Comparison of ENCODE assay signal across 30 cellular contexts in genomic region chr11:41175304-41175972, GRCh38.
DNase-seq lines count a peak whose midpoint lies in the region; ATAC-seq and TF ChIP-seq lines count a peak whose summit lies in the region.
"Had no signal": no experiment of that assay in that cellular context is flagged by ENCODE, and none has a peak within 500 bp of the region (broad histone marks: within the 10 kb centered on the region; RNA-seq: fewer than 3 reads in every experiment).

No MANE protein-coding gene starts in this region.

- TF ChIP-seq CTCF in PC-3 (conservative IDR thresholded peaks at IDR 0.05; ENCODE audit: low read depth, low read length) (peak; percentile 16; the same call in 1 of the 2 replicates), epithelial cell of esophagus (IDR thresholded peaks at IDR 0.05; ENCODE audit: insufficient read depth, low read depth, low read length, missing control alignments) (peak; percentile 40), neural cell (IDR thresholded peaks at IDR 0.05; ENCODE audit: poor library complexity, severe bottlenecking) (peak; percentile 29)

- H4K20me1 ChIP-seq in PC-3 (ENCODE audit: low read length) = no peaks in the 10 kb centered on the region
- H4K20me1 ChIP-seq in neural cell (ENCODE audit: insufficient read depth) = no peaks in the 10 kb centered on the region

- H3K36me3 Mint-ChIP-seq in activated T-helper 17 cell treated with anti-CD3 and anti-CD28 coated beads, Interleukin-2, amount 50 U/mL, for 72 hours (ENCODE audit: low read depth) = no peaks in the 10 kb centered on the region
- no peaks in the 10 kb centered on the region for H3K36me3 Mint-ChIP-seq in activated T-cell treated with anti-CD3 and anti-CD28 coated beads, Interleukin-2, amount 50 U/mL, for 4 hours (ENCODE audit: insufficient read depth)

- no peak overlapping the region for H3K4me2 ChIP-seq in PC-3 (ENCODE audit: low read length)
- H3K4me2 ChIP-seq in neural cell (ENCODE audit: low read length) = no peak overlapping the region
- H3K4me2 ChIP-seq: PC-9 had no signal

- H3K27ac ChIP-seq in PC-3 (ENCODE audit: low read length) (no peak overlapping the region), neural cell (ENCODE audit: low read length) (no peak overlapping the region)
- H3K27ac ChIP-seq: adrenal gland, brain microvascular endothelial cell, epithelial cell of prostate, lower lobe of right lung, PC-9, prostate gland, WERI-Rb-1 had no signal

- H3K27me3 Mint-ChIP-seq in activated T-helper 17 cell treated with anti-CD3 and anti-CD28 coated beads, Interleukin-2, amount 50 U/mL, for 72 hours = no peaks in the 10 kb centered on the region
- no peaks in the 10 kb centered on the region for H3K27me3 Mint-ChIP-seq in activated T-cell treated with anti-CD3 and anti-CD28 coated beads, Interleukin-2, amount 50 U/mL, for 4 hours (ENCODE audit: low read depth)
- H3K27me3 Mint-ChIP-seq: activated CD4-positive, alpha-beta T cell treated with anti-CD3 and anti-CD28 coated beads, Interleukin-2, amount 10 ng/mL, durations not matched to agents 24 days and 14 days; activated T-cell treated with anti-CD3 and anti-CD28 coated beads, Interleukin-2, amount 50 U/mL, for 24 hours had no signal

- DNase-seq in H7 (peak; percentile 9), PC-3 (peak; percentile 11), epithelial cell of esophagus (ENCODE audit: low read depth) (peak; percentile 37), NOMO-1 (lab: John Stamatoyannopoulos, UW; ENCODE audit: unreplicated experiment in 2 of 2) (no peak)
- DNase-seq in activated T-cell treated with anti-CD3 and anti-CD28 coated beads, Interleukin-2, amount 50 U/mL, for 4 hours = no peak
- DNase-seq in stimulated activated CD4-positive, alpha-beta T cell treated with anti-CD3 and anti-CD28 coated beads, Interleukin-4, amount 100 ng/mL, for 24 hours = no peak
- DNase-seq: activated CD4-positive, alpha-beta T cell treated with anti-CD3 and anti-CD28 coated beads, Interleukin-2, amount 10 ng/mL, durations not matched to agents 24 days and 14 days; activated naive CD4-positive, alpha-beta T cell; activated T-cell treated with anti-CD3 and anti-CD28 coated beads, Interleukin-2, amount 50 U/mL, for 24 hours; brain microvascular endothelial cell; C1 segment of cervical spinal cord; Caco-2; DMS79 treated with DMSO at 0.1 percent for 48 hours; KBM-7; kidney glomerular epithelial cell; lower lobe of right lung; NCI-H1436; NCI-H345; NCI-H774; nephron progenitor cell; PC-9; SHP77; stimulated activated CD4-positive, alpha-beta T cell treated with anti-CD3 and anti-CD28 coated beads, Interleukin-15, amount 100 ng/mL, for 24 hours; stimulated activated naive CD4-positive, alpha-beta T cell; WERI-Rb-1 had no signal

- H3K4me1 ChIP-seq in PC-3 (ENCODE audit: insufficient read depth, low read length) = no peaks in the 10 kb centered on the region
- H3K4me1 ChIP-seq: adrenal gland, Caco-2, lower lobe of right lung, prostate gland had no signal

- H2AFZ ChIP-seq in PC-3 (ENCODE audit: low read length) = no peak overlapping the region
- H2AFZ ChIP-seq in neural cell (ENCODE audit: low read depth, low read length) = no peak overlapping the region
- H2AFZ ChIP-seq: PC-9 had no signal

- no peak for ATAC-seq in PC-3
- no peak for ATAC-seq in activated T-helper 17 cell treated with anti-CD3 and anti-CD28 coated beads, Interleukin-2, amount 50 U/mL, for 72 hours (replicated peaks)
- no peak for ATAC-seq in activated T-cell treated with anti-CD3 and anti-CD28 coated beads, Interleukin-2, amount 50 U/mL, for 4 hours
- ATAC-seq: lower lobe of right lung had no signal

- H3K4me3 Mint-ChIP-seq in activated T-helper 17 cell treated with anti-CD3 and anti-CD28 coated beads, Interleukin-2, amount 50 U/mL, for 72 hours = no peak overlapping the region
- H3K4me3 Mint-ChIP-seq in activated T-cell treated with anti-CD3 and anti-CD28 coated beads, Interleukin-2, amount 50 U/mL, for 4 hours = no peak overlapping the region
- H3K4me3 Mint-ChIP-seq: activated CD4-positive, alpha-beta T cell treated with anti-CD3 and anti-CD28 coated beads, Interleukin-2, amount 10 ng/mL, durations not matched to agents 24 days and 14 days; activated T-cell treated with anti-CD3 and anti-CD28 coated beads, Interleukin-2, amount 50 U/mL, for 24 hours; nephron progenitor cell had no signal

- no peak overlapping the region for H3K27ac Mint-ChIP-seq in activated T-helper 17 cell treated with anti-CD3 and anti-CD28 coated beads, Interleukin-2, amount 50 U/mL, for 72 hours
- H3K27ac Mint-ChIP-seq: activated CD4-positive, alpha-beta T cell treated with anti-CD3 and anti-CD28 coated beads, Interleukin-2, amount 10 ng/mL, durations not matched to agents 24 days and 14 days; activated T-cell treated with anti-CD3 and anti-CD28 coated beads, Interleukin-2, amount 50 U/mL, for 24 hours; nephron progenitor cell had no signal

- H3K9me2 ChIP-seq in PC-3 (replicated peaks; ENCODE audit: low read length) (no peaks in the 10 kb centered on the region), neural cell (ENCODE audit: insufficient read depth, low read length) (no peaks in the 10 kb centered on the region)

- POLR2A ChIA-PET in PC-3 (lab: Charles Lee; ENCODE audit: unreplicated experiment) = no interaction called here

- no peaks in the 10 kb centered on the region for H3K79me2 ChIP-seq in PC-3 (ENCODE audit: low read length)
- no peaks in the 10 kb centered on the region for H3K79me2 ChIP-seq in neural cell (replicated peaks; ENCODE audit: insufficient read depth, low read length)

- BruUV-seq in PC-3 (replicated peaks; lab: Mats Ljungman, UMichigan) = no TSS peak

- H3K9me3 Mint-ChIP-seq in activated T-helper 17 cell treated with anti-CD3 and anti-CD28 coated beads, Interleukin-2, amount 50 U/mL, for 72 hours = peaks cover 20% of the 10 kb centered on the region
- H3K9me3 Mint-ChIP-seq in activated T-cell treated with anti-CD3 and anti-CD28 coated beads, Interleukin-2, amount 50 U/mL, for 4 hours = peaks cover 19% of the 10 kb centered on the region
- H3K9me3 Mint-ChIP-seq: nephron progenitor cell had no signal

- no peak for TF ChIP-seq EP300 in neural cell (conservative IDR thresholded peaks at IDR 0.05; ENCODE audit: poor library complexity, severe bottlenecking)

- H3K4me3 ChIP-seq in H7 (ENCODE audit: insufficient read depth, low read depth, low read length) (no peak overlapping the region), PC-3 (ENCODE audit: low read length) (no peak overlapping the region), epithelial cell of esophagus (ENCODE audit: low read length) (no peak overlapping the region), neural cell (ENCODE audit: low read length) (no peak overlapping the region)
- H3K4me3 ChIP-seq: adrenal gland, lower lobe of right lung, PC-9, prostate gland had no signal

- H3K36me3 ChIP-seq in H7 (replicated peaks; ENCODE audit: control insufficient read depth, insufficient read depth, low read length) = no peaks in the 10 kb centered on the region
- H3K36me3 ChIP-seq in PC-3 (ENCODE audit: low read depth, low read length) = no peaks in the 10 kb centered on the region
- no peaks in the 10 kb centered on the region for H3K36me3 ChIP-seq in neural cell (ENCODE audit: insufficient read depth, low read length)
- H3K36me3 ChIP-seq: adrenal gland, brain microvascular endothelial cell, lower lobe of right lung, prostate gland, WERI-Rb-1 had no signal

- intact Hi-C loops in PC-3 (cut with micrococcal nuclease) = no loop called here

- H3K9me3 ChIP-seq in PC-3 (ENCODE audit: low read length) (no peaks in the 10 kb centered on the region), neural cell (ENCODE audit: low read length) (no peaks in the 10 kb centered on the region)
- H3K9me3 ChIP-seq: adrenal gland, Caco-2, lower lobe of right lung, prostate gland had no signal

- CTCF ChIA-PET in PC-3 (lab: Charles Lee) = no interaction called here

- peak; percentile 19 for TF ChIP-seq RAD21 in neural cell (conservative IDR thresholded peaks at IDR 0.05)

- no peak overlapping the region for H3K9ac ChIP-seq in PC-3 (ENCODE audit: low read length)
- H3K9ac ChIP-seq in neural cell (ENCODE audit: low read length) = no peak overlapping the region

- H3K4me1 Mint-ChIP-seq in activated T-helper 17 cell treated with anti-CD3 and anti-CD28 coated beads, Interleukin-2, amount 50 U/mL, for 72 hours = no peaks in the 10 kb centered on the region
- no peaks in the 10 kb centered on the region for H3K4me1 Mint-ChIP-seq in activated T-cell treated with anti-CD3 and anti-CD28 coated beads, Interleukin-2, amount 50 U/mL, for 4 hours (ENCODE audit: low read depth)
- H3K4me1 Mint-ChIP-seq: activated CD4-positive, alpha-beta T cell treated with anti-CD3 and anti-CD28 coated beads, Interleukin-2, amount 10 ng/mL, durations not matched to agents 24 days and 14 days; nephron progenitor cell had no signal

- H3F3A ChIP-seq in PC-3 (ENCODE audit: low read length, unreplicated experiment) (no peaks in the 10 kb centered on the region), neural cell (ENCODE audit: insufficient read depth, low read length, poor library complexity, severe bottlenecking) (no peaks in the 10 kb centered on the region)

- no peaks in the 10 kb centered on the region for H3K27me3 ChIP-seq in H7 (ENCODE audit: control insufficient read depth, insufficient read depth, low read length)
- no peaks in the 10 kb centered on the region for H3K27me3 ChIP-seq in PC-3 (ENCODE audit: low read length)
- no peaks in the 10 kb centered on the region for H3K27me3 ChIP-seq in neural cell (ENCODE audit: insufficient read depth, low read depth, low read length)
- H3K27me3 ChIP-seq: adrenal gland, brain microvascular endothelial cell had no signal

TF ChIP-seq in neural cell, 6 proteins besides CTCF, POLR2A, EP300 and RAD21 (continues in another document):
- TF ChIP-seq POLR2AphosphoS5 (IDR thresholded peaks at IDR 0.05) (no peak), TAF1 (IDR thresholded peaks at IDR 0.05; ENCODE audit: low read depth) (no peak), MXI1 (conservative IDR thresholded peaks at IDR 0.05; ENCODE audit: poor library complexity, severe bottlenecking) (no peak), EZH2 (IDR thresholded peaks at IDR 0.05; ENCODE audit: borderline replicate concordance, insufficient read depth, low read length, poor library complexity, severe bottlenecking) (no peak)

Comparison
In these comparisons a context has a peak if more than half of its experiments do, and no peak if none do; other contexts are left out.
1. DNase-seq: peak in H7 (single experiment), PC-3 (single experiment) and epithelial cell of esophagus (single experiment); none in activated T-cell treated with anti-CD3 and anti-CD28 coated beads, Interleukin-2, amount 50 U/mL, for 4 hours (single experiment), stimulated activated CD4-positive, alpha-beta T cell treated with anti-CD3 and anti-CD28 coated beads, Interleukin-4, amount 100 ng/mL, for 24 hours (single experiment) and NOMO-1 (0 of 2).
2. Peak in every context shown above with its lines, with median percentiles within 50 percentile points of each other: CTCF ChIP-seq.